Comparison of ENCODE assay signal across 12 cellular contexts in the genomic region with DNA sequence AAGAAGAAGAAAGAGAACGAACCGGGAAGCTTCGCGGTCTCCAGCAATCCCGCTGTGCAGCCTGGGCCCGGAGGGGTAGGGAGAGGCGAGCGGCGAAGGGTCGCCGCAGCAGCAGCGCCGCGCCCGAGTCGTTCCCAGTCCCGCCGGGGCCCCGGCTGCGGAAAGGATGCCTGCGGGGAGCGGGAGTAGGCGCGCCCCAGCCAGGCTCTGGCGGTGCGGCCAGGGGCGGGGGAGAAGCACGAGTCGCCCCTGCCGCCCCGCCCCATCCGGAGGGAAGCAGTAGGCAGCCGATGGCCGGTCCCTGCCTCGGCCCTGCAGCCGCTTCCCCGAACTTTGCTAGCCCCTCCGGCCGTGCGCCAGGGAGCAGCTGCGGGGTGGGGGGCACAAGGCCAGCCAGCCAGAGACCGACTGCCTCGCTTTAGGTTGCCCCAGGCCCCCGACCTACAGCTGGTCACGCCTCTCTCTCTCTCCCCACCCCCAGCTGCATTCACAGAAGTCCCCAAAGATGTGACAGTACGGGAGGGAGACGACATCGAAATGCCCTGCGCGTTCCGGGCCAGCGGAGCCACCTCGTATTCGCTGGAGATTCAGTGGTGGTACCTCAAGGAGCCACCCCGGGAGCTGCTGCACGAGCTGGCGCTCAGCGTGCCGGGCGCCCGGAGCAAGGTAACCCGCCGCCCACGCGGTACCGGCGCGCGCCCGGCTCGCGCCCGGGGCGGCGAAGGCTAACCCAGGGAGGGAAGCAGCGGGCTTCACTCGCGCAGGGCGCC. TPM values are rescaled to one million over a fixed set of nuclear protein-coding genes. Genes with fewer than 3 reads are reported as not detected.
A peak's percentile ranks its signal among the peaks of the same experiment; 100 is the strongest.
DNase-seq lines count a peak whose midpoint lies in the region; ATAC-seq lines count a peak whose summit lies in the region.
"Had no signal": no experiment of that assay in that cellular context is flagged by ENCODE, and none has a peak within 500 bp of the region (broad histone marks: within the 10 kb centered on the region; RNA-seq: fewer than 3 reads in every experiment).

No MANE protein-coding gene starts in this region.

- no peaks in the 10 kb centered on the region for H3K9me3 ChIP-seq in iPS DF 6.9 (ENCODE audit: control insufficient read depth, insufficient read depth, low read length)
- H3K9me3 ChIP-seq: prostate gland had no signal

- no peaks in the 10 kb centered on the region for H3K9me3 Mint-ChIP-seq in activated CD4-positive, alpha-beta T cell treated with anti-CD3 and anti-CD28 coated beads, Interleukin-2, amount 10 ng/mL, durations not matched to agents 24 days and 14 days

- H3K36me3 Mint-ChIP-seq in activated CD4-positive, alpha-beta T cell treated with anti-CD3 and anti-CD28 coated beads, Interleukin-2, amount 10 ng/mL, durations not matched to agents 24 days and 14 days (ENCODE audit: low read depth): peaks cover 5% of the 10 kb centered on the region

- no peak overlapping the region for H3K27ac ChIP-seq in iPS DF 6.9 (ENCODE audit: low read length)
- H3K27ac ChIP-seq: C4-2B, epithelial cell of prostate, prostate gland, WERI-Rb-1 had no signal

- peaks cover 20% of the 10 kb centered on the region for H3K4me1 Mint-ChIP-seq in activated CD4-positive, alpha-beta T cell treated with anti-CD3 and anti-CD28 coated beads, Interleukin-2, amount 10 ng/mL, durations not matched to agents 24 days and 14 days

- no peak overlapping the region for H3K27ac Mint-ChIP-seq in activated CD4-positive, alpha-beta T cell treated with anti-CD3 and anti-CD28 coated beads, Interleukin-2, amount 10 ng/mL, durations not matched to agents 24 days and 14 days

- H3K27me3 Mint-ChIP-seq in activated CD4-positive, alpha-beta T cell treated with anti-CD3 and anti-CD28 coated beads, Interleukin-2, amount 10 ng/mL, durations not matched to agents 24 days and 14 days: peaks cover 66% of the 10 kb centered on the region

- peaks cover 7% of the 10 kb centered on the region for H3K4me1 ChIP-seq in iPS DF 6.9 (ENCODE audit: control insufficient read depth, insufficient read depth, low read length)

- no peak for ATAC-seq in HG03139 (IDR thresholded peaks at IDR 0.05; ENCODE audit: unreplicated experiment)

- peak overlapping the region; percentile 40; the same call in 1 of the 2 replicates for H3K4me3 ChIP-seq in iPS DF 6.9 (ENCODE audit: low read length)
- H3K4me3 ChIP-seq: prostate gland had no signal

- no peaks in the 10 kb centered on the region for H3K36me3 ChIP-seq in iPS DF 6.9 (ENCODE audit: control insufficient read depth, insufficient read depth, low read length)
- H3K36me3 ChIP-seq: prostate gland, WERI-Rb-1 had no signal

- no CpG with 5 or more reads among the region's 79 CpGs for WGBS in iPS DF 6.9 (ENCODE audit: insufficient coverage, insufficient read length)

- intact Hi-C loops in activated CD4-positive, alpha-beta T cell treated with anti-CD3 and anti-CD28 coated beads, Interleukin-2, amount 10 ng/mL, durations not matched to agents 24 days and 14 days (cut with micrococcal nuclease): loop anchor here (5.0 to 10.0 kb wide), 3 partner anchors 52 to 800 kb away; no protein-coding TSS in a partner anchor

- peaks cover 58% of the 10 kb centered on the region for H3K27me3 ChIP-seq in iPS DF 6.9 (ENCODE audit: control insufficient read depth, insufficient read depth, low read length)

- peak; percentile 69 for DNase-seq in activated CD4-positive, alpha-beta T cell treated with anti-CD3 and anti-CD28 coated beads, Interleukin-2, amount 10 ng/mL, durations not matched to agents 24 days and 14 days
- no peak for DNase-seq in activated CD4-positive, alpha-beta T cell treated with anti-CD3 and anti-CD28 coated beads, Interleukin-2, amount 50 U/mL, for 4 hours
- DNase-seq in NCI-H526 treated with DMSO at 0.1 percent for 48 hours (lab: John Stamatoyannopoulos, UW): peak; percentile 36
- no peak for DNase-seq in iPS DF 6.9 (ENCODE audit: low read depth, low spot score)
- DNase-seq in stimulated activated CD8-positive, alpha-beta memory T cell treated with anti-CD3 and anti-CD28 coated beads, Interleukin-4, amount 100 ng/mL, for 48 hours: peak; percentile 64
- no peak for DNase-seq in NCI-H2196 treated with DMSO at 0.1 percent for 48 hours (lab: John Stamatoyannopoulos, UW; ENCODE audit: unreplicated experiment)
- DNase-seq in NOMO-1 treated with dmso at 0.1 percent for 144 hours (lab: John Stamatoyannopoulos, UW; ENCODE audit: unreplicated experiment): no peak
- DNase-seq: WERI-Rb-1 had no signal

- H3K4me3 Mint-ChIP-seq in activated CD4-positive, alpha-beta T cell treated with anti-CD3 and anti-CD28 coated beads, Interleukin-2, amount 10 ng/mL, durations not matched to agents 24 days and 14 days: peak overlapping the region; percentile 49

RNA-seq across cellular contexts. Expression of gene VSTM2B, which starts 1.1 kb away (rescaled TPM):
- not detected in 2 replicates for total RNA-seq in activated CD4-positive, alpha-beta T cell treated with anti-CD3 and anti-CD28 coated beads, Interleukin-2, amount 10 ng/mL, durations not matched to agents 24 days and 14 days
- total RNA-seq: prostate gland had no signal

Comparison
In these comparisons a context has a peak if more than half of its experiments do, and no peak if none do; other contexts are left out.
1. DNase-seq: peak in activated CD4-positive, alpha-beta T cell treated with anti-CD3 and anti-CD28 coated beads, Interleukin-2, amount 10 ng/mL, durations not matched to agents 24 days and 14 days (single experiment), NCI-H526 treated with DMSO at 0.1 percent for 48 hours (single experiment) and stimulated activated CD8-positive, alpha-beta memory T cell treated with anti-CD3 and anti-CD28 coated beads, Interleukin-4, amount 100 ng/mL, for 48 hours (single experiment); none in activated CD4-positive, alpha-beta T cell treated with anti-CD3 and anti-CD28 coated beads, Interleukin-2, amount 50 U/mL, for 4 hours (0 of 2), iPS DF 6.9 (single experiment), NCI-H2196 treated with DMSO at 0.1 percent for 48 hours (single experiment) and NOMO-1 treated with dmso at 0.1 percent for 144 hours (single experiment).